ENCODE assay signal across 13 cellular contexts in the genomic region with DNA sequence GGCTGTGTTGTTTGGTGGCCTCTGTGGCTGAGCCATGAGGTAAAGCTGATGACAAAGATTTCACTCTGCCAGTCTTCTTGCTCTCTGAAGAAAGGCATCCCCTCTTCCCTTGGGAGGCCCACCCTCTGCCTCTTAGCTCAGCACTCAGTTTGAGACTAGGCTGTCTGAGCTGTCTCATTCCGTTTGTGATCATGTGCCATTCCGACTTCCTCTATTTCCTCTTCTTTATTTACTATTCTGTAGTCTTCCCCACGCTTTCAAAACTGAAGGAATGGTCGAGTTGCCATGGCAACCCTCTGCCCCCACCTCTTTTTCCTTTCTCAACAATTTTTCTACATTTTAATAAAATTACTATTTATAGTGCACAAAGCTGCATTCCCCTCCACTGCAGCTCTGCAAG. TPM values are rescaled to one million over a fixed set of nuclear protein-coding genes. Genes with fewer than 3 reads are reported as not detected.
DNase-seq lines count a peak whose midpoint lies in the region; ATAC-seq, FAIRE-seq and TF ChIP-seq lines count a peak whose summit lies in the region.
"Had no signal": no experiment of that assay in that cellular context is flagged by ENCODE, and none has a peak within 500 bp of the region (broad histone marks: within the 10 kb centered on the region; RNA-seq: fewer than 3 reads in every experiment).

No MANE protein-coding gene starts in this region.

- POLR2A ChIA-PET in CD8-positive, alpha-beta T cell (lab: Charles Lee): interaction anchor here (1.0 to 8.3 kb wide), 3 partner anchors 7 to 24 kb away, joined by 3 to 60 read pairs (median 3); no protein-coding TSS in a partner anchor
- POLR2A ChIA-PET in OCI-LY7 (lab: Charles Lee): interaction anchor here (0.7 to 10.4 kb wide), 3 partner anchors 7 to 15 kb away, joined by 3 to 86 read pairs (median 5); no protein-coding TSS in a partner anchor

- peaks cover 56% of the 10 kb centered on the region for H3K4me1 Mint-ChIP-seq in CD8-positive, alpha-beta T cell (ENCODE audit: low read depth)
- peaks cover 5% of the 10 kb centered on the region for H3K4me1 Mint-ChIP-seq in glutamatergic neuron (ENCODE audit: low read depth, unreplicated experiment)

- no peaks in the 10 kb centered on the region for H3K9me2 ChIP-seq in OCI-LY7 (ENCODE audit: insufficient read depth, low read length)

- no peak for ATAC-seq in CD8-positive, alpha-beta T cell
- ATAC-seq: left colon had no signal

- peaks cover 12% of the 10 kb centered on the region for H3K9me3 Mint-ChIP-seq in CD8-positive, alpha-beta T cell
- H3K9me3 Mint-ChIP-seq in glutamatergic neuron (ENCODE audit: unreplicated experiment): peaks cover 4% of the 10 kb centered on the region

- FAIRE-seq in kidney (lab: Jason Lieb, UNC): no peak

- H3K27ac Mint-ChIP-seq in CD8-positive, alpha-beta T cell: peak overlapping the region; percentile 73
- H3K27ac Mint-ChIP-seq in glutamatergic neuron (ENCODE audit: unreplicated experiment): no peak overlapping the region

- H3K27me3 ChIP-seq in BLaER1: no peaks in the 10 kb centered on the region
- H3K27me3 ChIP-seq in CD8-positive, alpha-beta T cell (ENCODE audit: insufficient read depth, low read length): no peaks in the 10 kb centered on the region

- H2AFZ ChIP-seq in OCI-LY7 (ENCODE audit: low read length): 0 out of 2 replicates have a peak overlapping the region, but pooled peaks have one; percentile 25

- no peaks in the 10 kb centered on the region for H3K9me3 ChIP-seq in BLaER1
- no peaks in the 10 kb centered on the region for H3K9me3 ChIP-seq in CD8-positive, alpha-beta T cell (ENCODE audit: low read length)
- H3K9me3 ChIP-seq in OCI-LY7 (ENCODE audit: low read length): no peaks in the 10 kb centered on the region
- H3K9me3 ChIP-seq in kidney (ENCODE audit: control insufficient read depth in 1 of 2, low read length in 2 of 2): no peaks in the 10 kb centered on the region

- peak in 1 of 7 experiments; percentile 33 for DNase-seq in CD8-positive, alpha-beta T cell
- DNase-seq in OCI-LY7 (ENCODE audit: low spot score) (no peak), kidney (peak; percentile 18), glutamatergic neuron (no peak), GM20000 (ENCODE audit: low spot score) (no peak), AG08395 (ENCODE audit: low spot score) (no peak), NCI-H146 treated with DMSO at 0.1 percent for 48 hours (lab: John Stamatoyannopoulos, UW; ENCODE audit: unreplicated experiment) (no peak)
- DNase-seq: activated effector memory CD4-positive, alpha-beta T cell treated with anti-CD3 and anti-CD28 coated beads, Interleukin-2, amount 50 U/mL, for 16 hours; hypothalamus; left colon; NCI-H2029 had no signal

- H3K9ac ChIP-seq in BLaER1 (no peak overlapping the region), kidney (ENCODE audit: low read length in 2 of 2) (no peak overlapping the region)

- intact Hi-C loops in CD8-positive, alpha-beta T cell (cut with DNase I, micrococcal nuclease): loop anchor here in 1 of 2 experiments (10.0 kb wide), 1 partner anchor 571 kb away; no protein-coding TSS in a partner anchor
- intact Hi-C loops in OCI-LY7 (cut with micrococcal nuclease; ENCODE audit: unreplicated experiment): no loop called here
- intact Hi-C loops in kidney (cut with DNase I): no loop called here

- CTCF ChIA-PET in CD8-positive, alpha-beta T cell (lab: Charles Lee): interaction anchor here (1.5 to 7.9 kb wide), 3 partner anchors 7 to 42 kb away, joined by 3 to 46 read pairs (median 6); no protein-coding TSS in a partner anchor
- CTCF ChIA-PET in OCI-LY7 (lab: Charles Lee; ENCODE audit: unreplicated experiment): no interaction called here

- no peaks in the 10 kb centered on the region for H3K27me3 Mint-ChIP-seq in CD8-positive, alpha-beta T cell (ENCODE audit: low read depth)
- H3K27me3 Mint-ChIP-seq in glutamatergic neuron (ENCODE audit: unreplicated experiment): no peaks in the 10 kb centered on the region

- H4K20me1 ChIP-seq in BLaER1: no peaks in the 10 kb centered on the region
- H4K20me1 ChIP-seq in OCI-LY7 (ENCODE audit: insufficient read depth, low read length): no peaks in the 10 kb centered on the region

- no peak overlapping the region for H3K27ac ChIP-seq in BLaER1
- no peak overlapping the region for H3K27ac ChIP-seq in CD8-positive, alpha-beta T cell (ENCODE audit: low read depth, low read length)
- no peak overlapping the region for H3K27ac ChIP-seq in OCI-LY7 (ENCODE audit: low read depth, low read length, poor library complexity, severe bottlenecking)
- no peak overlapping the region for H3K27ac ChIP-seq in kidney (ENCODE audit: low read depth in 2 of 2, low read length in 2 of 2)

- H3K4me1 ChIP-seq in BLaER1 (peaks cover 21% of the 10 kb centered on the region), OCI-LY7 (ENCODE audit: insufficient read depth, low read length, poor library complexity, severe bottlenecking) (peaks cover 39% of the 10 kb centered on the region), kidney (ENCODE audit: control insufficient read depth in 1 of 2, insufficient read depth in 1 of 2, low read depth in 1 of 2, low read length in 2 of 2) (no peaks in the 10 kb centered on the region)
- peaks cover 85% of the 10 kb centered on the region for H3K4me1 ChIP-seq in CD8-positive, alpha-beta T cell (ENCODE audit: insufficient read depth, low read length)

- no peak overlapping the region for H3K4me3 Mint-ChIP-seq in CD8-positive, alpha-beta T cell
- H3K4me3 Mint-ChIP-seq in glutamatergic neuron (ENCODE audit: unreplicated experiment): no peak overlapping the region

- no peaks in the 10 kb centered on the region for H3K36me3 ChIP-seq in BLaER1
- no peaks in the 10 kb centered on the region for H3K36me3 ChIP-seq in CD8-positive, alpha-beta T cell (ENCODE audit: insufficient read depth, low read length)
- no peaks in the 10 kb centered on the region for H3K36me3 ChIP-seq in OCI-LY7 (ENCODE audit: insufficient read depth, low read length)
- H3K36me3 ChIP-seq in kidney (ENCODE audit: control insufficient read depth in 1 of 2, insufficient read depth in 2 of 2, low read length in 2 of 2): no peaks in the 10 kb centered on the region

- H3K79me2 ChIP-seq in OCI-LY7 (ENCODE audit: insufficient read depth, low read depth, low read length): no peaks in the 10 kb centered on the region

- H3K4me3 ChIP-seq in BLaER1 (no peak overlapping the region), OCI-LY7 (ENCODE audit: low read depth, low read length, poor library complexity, severe bottlenecking) (no peak overlapping the region), kidney (ENCODE audit: low read length in 2 of 2) (no peak overlapping the region)
- H3K4me3 ChIP-seq in CD8-positive, alpha-beta T cell (ENCODE audit: low read depth, low read length): no peak overlapping the region

- H3K4me2 ChIP-seq in BLaER1: peak overlapping the region; percentile 39
- peak overlapping the region; percentile 21 for H3K4me2 ChIP-seq in OCI-LY7 (ENCODE audit: low read length)

- BruUV-seq in OCI-LY7 (replicated peaks; lab: Mats Ljungman, UMichigan): no TSS peak

- TF ChIP-seq CTCF in CD8-positive, alpha-beta T cell (IDR thresholded peaks at IDR 0.05): no peak
- TF ChIP-seq CTCF in OCI-LY7 (conservative IDR thresholded peaks at IDR 0.05; ENCODE audit: low read length) (no peak), kidney (IDR thresholded peaks at IDR 0.05; ENCODE audit: borderline replicate concordance, extremely low read depth, insufficient read depth) (no peak), glutamatergic neuron (IDR thresholded peaks at IDR 0.05; ENCODE audit: partially characterized antibody, unreplicated experiment) (no peak), GM20000 (IDR thresholded peaks at IDR 0.05; ENCODE audit: extremely low read depth, missing control alignments) (no peak)

- no peaks in the 10 kb centered on the region for H3K36me3 Mint-ChIP-seq in CD8-positive, alpha-beta T cell
- no peaks in the 10 kb centered on the region for H3K36me3 Mint-ChIP-seq in glutamatergic neuron (ENCODE audit: unreplicated experiment)

RNA-seq across cellular contexts. Expression of a gene that starts 30.9 kb away (rescaled TPM):
- 10 to 100 TPM; 83.6 to 85.1 TPM for total RNA-seq in CD8-positive, alpha-beta T cell
- 46.2 and 58.0 TPM in 2 replicates for total RNA-seq in OCI-LY7 (2014; rRNA removed; shearing (Covaris generic))
- 43.6 and 54.5 TPM in 2 replicates for total RNA-seq in OCI-LY7 (2022)
- total RNA-seq in kidney: 6.7 TPM
- polyA plus RNA-seq in kidney (ENCODE audit: insufficient read depth, low read depth, low replicate concordance): not detected
- 2.7 TPM for total RNA-seq in glutamatergic neuron (ENCODE audit: unreplicated experiment)
- total RNA-seq: pulmonary artery endothelial cell had no signal

RNA-seq across cellular contexts. Expression of a gene that starts 37.7 kb away (rescaled TPM):
- under 1 TPM; 0.39 to 0.46 TPM for total RNA-seq in CD8-positive, alpha-beta T cell
- total RNA-seq in OCI-LY7 (2014; rRNA removed; shearing (Covaris generic)): 0.13 and 0.22 TPM in 2 replicates
- total RNA-seq in OCI-LY7 (2022) (1.5 and 2.3 TPM in 2 replicates), kidney (1.3 TPM), glutamatergic neuron (ENCODE audit: unreplicated experiment) (19.7 TPM)
- 0.09 TPM for polyA plus RNA-seq in kidney (ENCODE audit: insufficient read depth, low read depth, low replicate concordance)
- total RNA-seq: pulmonary artery endothelial cell had no signal
